Comparison of ENCODE assay signal across 38 cellular contexts in genomic region chr5:19753579-19753978, GRCh38.
"Had no signal": no experiment of that assay in that cellular context is flagged by ENCODE, and none has a peak within 500 bp of the region (broad histone marks: within the 10 kb centered on the region; RNA-seq: fewer than 3 reads in every experiment).

No MANE protein-coding gene starts in this region.

- H3K36me3 ChIP-seq: adrenal gland, ascending aorta, brain microvascular endothelial cell, breast epithelium, cardiac muscle cell had no signal

- H3K27ac ChIP-seq: adrenal gland, ascending aorta, body of pancreas, brain microvascular endothelial cell, breast epithelium, cardiac muscle cell had no signal

- DNase-seq: activated effector memory CD4-positive, alpha-beta T cell treated with anti-CD3 and anti-CD28 coated beads, Interleukin-2, amount 50 U/mL, for 16 hours; activated effector memory CD4-positive, alpha-beta T cell treated with Interleukin-2 at 50 U/mL for 16 hours; activated gamma-delta T cell; activated gamma-delta T cell treated with Interleukin-2 at 50 U/mL for 16 hours; activated naive CD4-positive, alpha-beta T cell; activated naive CD4-positive, alpha-beta T cell treated with anti-CD3 and anti-CD28 coated beads for 36 hours; activated naive CD4-positive, alpha-beta T cell treated with anti-CD3 and anti-CD28 coated beads, Interleukin-2, amount 10 ng/mL, durations not matched to agents 7 days and 5 days; activated naive CD4-positive, alpha-beta T cell treated with anti-CD3 and anti-CD28 coated beads, Interleukin-2, amount 50 U/mL, for 16 hours; activated naive CD4-positive, alpha-beta T cell treated with Interleukin-2 at 50 U/mL for 16 hours; activated naive CD8-positive, alpha-beta T cell treated with anti-CD3 and anti-CD28 coated beads for 36 hours; activated naive CD8-positive, alpha-beta T cell treated with anti-CD3 and anti-CD28 coated beads, Interleukin-2, amount 10 ng/mL, durations not matched to agents 7 days and 5 days; activated naive CD8-positive, alpha-beta T cell treated with anti-CD3 and anti-CD28 coated beads, Interleukin-2, amount 50 U/mL, for 24 hours; activated T-cell treated with anti-CD3 and anti-CD28 coated beads, Interleukin-2, amount 50 U/mL, for 1 hour; activated T-cell treated with anti-CD3 and anti-CD28 coated beads, Interleukin-2, amount 50 U/mL, for 24 hours; activated T-cell treated with anti-CD3 and anti-CD28 coated beads, Interleukin-2, amount 50 U/mL, for 4 hours; activated T-cell treated with anti-CD3 and anti-CD28 coated beads, Interleukin-2, amount 50 U/mL, for 48 hours; activated T-cell treated with anti-CD3 and anti-CD28 coated beads, Interleukin-2, amount 50 U/mL, for 72 hours; adrenal gland; amniotic stem cell; amygdala; anterior cingulate cortex; aorta; body of pancreas; brain microvascular endothelial cell; caudate nucleus; central memory CD4-positive, alpha-beta T cell; cerebellar nuclear complex had no signal

- H3K9me3 ChIP-seq: adrenal gland, ascending aorta, body of pancreas, breast epithelium had no signal

- H3K4me3 ChIP-seq: adrenal gland, ascending aorta, body of pancreas, breast epithelium, cardiac muscle cell had no signal

- H3K27me3 ChIP-seq: adrenal gland, ascending aorta, body of pancreas, brain microvascular endothelial cell, breast epithelium, cardiac muscle cell had no signal

- H3K27ac Mint-ChIP-seq: activated naive CD4-positive, alpha-beta T cell treated with anti-CD3 and anti-CD28 coated beads for 36 hours; activated naive CD4-positive, alpha-beta T cell treated with anti-CD3 and anti-CD28 coated beads, Interleukin-2, amount 10 ng/mL, durations not matched to agents 7 days and 5 days; activated naive CD4-positive, alpha-beta T cell treated with anti-CD3 and anti-CD28 coated beads, Interleukin-2, amount 50 U/mL, for 24 hours; activated naive CD4-positive, alpha-beta T cell treated with anti-CD3 and anti-CD28 coated beads, Interleukin-2, amount 50 U/mL, for 72 hours; activated naive CD8-positive, alpha-beta T cell; activated naive CD8-positive, alpha-beta T cell treated with anti-CD3 and anti-CD28 coated beads for 36 hours; activated naive CD8-positive, alpha-beta T cell treated with anti-CD3 and anti-CD28 coated beads, Interleukin-2, amount 10 ng/mL, durations not matched to agents 7 days and 5 days; activated naive CD8-positive, alpha-beta T cell treated with anti-CD3 and anti-CD28 coated beads, Interleukin-2, amount 50 U/mL, for 24 hours; activated T-cell treated with anti-CD3 and anti-CD28 coated beads, Interleukin-2, amount 50 U/mL, for 24 hours; activated T-cell treated with anti-CD3 and anti-CD28 coated beads, Interleukin-2, amount 50 U/mL, for 72 hours; activated T-helper 1 cell treated with anti-CD3 and anti-CD28 coated beads, Interleukin-12 subunit alpha, Interleukin-12 subunit beta, Interleukin-2, Interleukin-4 antibody, amounts not matched to agents 30 ng/mL and 10 ng/mL and 1 ng/mL, durations not matched to agents 14 hours and 24 hours and 36 hours; activated T-helper 17 cell treated with anti-CD3 and anti-CD28 coated beads, Interleukin-2, amount 50 U/mL, for 72 hours; activated T-helper 2 cell treated with anti-CD3 and anti-CD28 coated beads, Interferon-gamma antibody, Interleukin-2, Interleukin-4, amounts not matched to agents 10 μg/mL and 5 μg/mL and 100 μg/mL, durations not matched to agents 14 hours and 24 hours and 36 hours; brain had no signal

- H3K4me1 Mint-ChIP-seq: activated naive CD4-positive, alpha-beta T cell treated with anti-CD3 and anti-CD28 coated beads, Interleukin-2, amount 10 ng/mL, durations not matched to agents 7 days and 5 days; activated naive CD4-positive, alpha-beta T cell treated with anti-CD3 and anti-CD28 coated beads, Interleukin-2, amount 50 U/mL, for 24 hours; activated naive CD8-positive, alpha-beta T cell treated with anti-CD3 and anti-CD28 coated beads for 36 hours; activated naive CD8-positive, alpha-beta T cell treated with anti-CD3 and anti-CD28 coated beads, Interleukin-2, amount 10 ng/mL, durations not matched to agents 7 days and 5 days; activated naive CD8-positive, alpha-beta T cell treated with anti-CD3 and anti-CD28 coated beads, Interleukin-2, amount 50 U/mL, for 24 hours; activated T-helper 17 cell treated with anti-CD3 and anti-CD28 coated beads, Interleukin-2, amount 50 U/mL, for 72 hours; brain; central memory CD8-positive, alpha-beta T cell had no signal

- H3K27me3 Mint-ChIP-seq: activated naive CD4-positive, alpha-beta T cell treated with anti-CD3 and anti-CD28 coated beads, Interleukin-2, amount 10 ng/mL, durations not matched to agents 7 days and 5 days; activated naive CD4-positive, alpha-beta T cell treated with anti-CD3 and anti-CD28 coated beads, Interleukin-2, amount 50 U/mL, for 24 hours; activated naive CD8-positive, alpha-beta T cell; activated naive CD8-positive, alpha-beta T cell treated with anti-CD3 and anti-CD28 coated beads for 36 hours; activated naive CD8-positive, alpha-beta T cell treated with anti-CD3 and anti-CD28 coated beads, Interleukin-2, amount 10 ng/mL, durations not matched to agents 7 days and 5 days; activated naive CD8-positive, alpha-beta T cell treated with anti-CD3 and anti-CD28 coated beads, Interleukin-2, amount 50 U/mL, for 24 hours; activated T-cell treated with anti-CD3 and anti-CD28 coated beads, Interleukin-2, amount 50 U/mL, for 24 hours; activated T-helper 17 cell treated with anti-CD3 and anti-CD28 coated beads, Interleukin-2, amount 50 U/mL, for 72 hours; central memory CD8-positive, alpha-beta T cell had no signal

- ATAC-seq: activated naive CD4-positive, alpha-beta T cell treated with anti-CD3 and anti-CD28 coated beads, Interleukin-2, amount 50 U/mL, for 72 hours; activated naive CD8-positive, alpha-beta T cell treated with anti-CD3 and anti-CD28 coated beads, Interleukin-2, amount 50 U/mL, for 24 hours; activated T-cell treated with anti-CD3 and anti-CD28 coated beads, Interleukin-2, amount 50 U/mL, for 4 hours; activated T-cell treated with anti-CD3 and anti-CD28 coated beads, Interleukin-2, amount 50 U/mL, for 72 hours; activated T-helper 17 cell treated with anti-CD3 and anti-CD28 coated beads, Interleukin-2, amount 50 U/mL, for 72 hours; body of pancreas had no signal

- H3K36me3 Mint-ChIP-seq: activated naive CD4-positive, alpha-beta T cell treated with anti-CD3 and anti-CD28 coated beads, Interleukin-2, amount 10 ng/mL, durations not matched to agents 7 days and 5 days; activated naive CD4-positive, alpha-beta T cell treated with anti-CD3 and anti-CD28 coated beads, Interleukin-2, amount 50 U/mL, for 24 hours; activated naive CD8-positive, alpha-beta T cell; activated naive CD8-positive, alpha-beta T cell treated with anti-CD3 and anti-CD28 coated beads for 36 hours; activated naive CD8-positive, alpha-beta T cell treated with anti-CD3 and anti-CD28 coated beads, Interleukin-2, amount 10 ng/mL, durations not matched to agents 7 days and 5 days; brain had no signal

- H3K4me3 Mint-ChIP-seq: activated naive CD4-positive, alpha-beta T cell treated with anti-CD3 and anti-CD28 coated beads for 36 hours; activated naive CD4-positive, alpha-beta T cell treated with anti-CD3 and anti-CD28 coated beads, Interleukin-2, amount 10 ng/mL, durations not matched to agents 7 days and 5 days; activated naive CD4-positive, alpha-beta T cell treated with anti-CD3 and anti-CD28 coated beads, Interleukin-2, amount 50 U/mL, for 24 hours; activated naive CD8-positive, alpha-beta T cell; activated naive CD8-positive, alpha-beta T cell treated with anti-CD3 and anti-CD28 coated beads for 36 hours; activated naive CD8-positive, alpha-beta T cell treated with anti-CD3 and anti-CD28 coated beads, Interleukin-2, amount 10 ng/mL, durations not matched to agents 7 days and 5 days; activated naive CD8-positive, alpha-beta T cell treated with anti-CD3 and anti-CD28 coated beads, Interleukin-2, amount 50 U/mL, for 24 hours; activated T-cell treated with anti-CD3 and anti-CD28 coated beads, Interleukin-2, amount 50 U/mL, for 24 hours; activated T-cell treated with anti-CD3 and anti-CD28 coated beads, Interleukin-2, amount 50 U/mL, for 4 hours; activated T-cell treated with anti-CD3 and anti-CD28 coated beads, Interleukin-2, amount 50 U/mL, for 72 hours; activated T-helper 1 cell treated with anti-CD3 and anti-CD28 coated beads, Interleukin-12 subunit alpha, Interleukin-12 subunit beta, Interleukin-2, Interleukin-4 antibody, amounts not matched to agents 30 ng/mL and 10 ng/mL and 1 ng/mL, durations not matched to agents 14 hours and 24 hours and 36 hours; activated T-helper 17 cell treated with anti-CD3 and anti-CD28 coated beads, Interleukin-2, amount 50 U/mL, for 72 hours; brain; central memory CD8-positive, alpha-beta T cell had no signal

- H3K4me1 ChIP-seq: adrenal gland, ascending aorta, body of pancreas, breast epithelium had no signal
